In the genomic region with DNA sequence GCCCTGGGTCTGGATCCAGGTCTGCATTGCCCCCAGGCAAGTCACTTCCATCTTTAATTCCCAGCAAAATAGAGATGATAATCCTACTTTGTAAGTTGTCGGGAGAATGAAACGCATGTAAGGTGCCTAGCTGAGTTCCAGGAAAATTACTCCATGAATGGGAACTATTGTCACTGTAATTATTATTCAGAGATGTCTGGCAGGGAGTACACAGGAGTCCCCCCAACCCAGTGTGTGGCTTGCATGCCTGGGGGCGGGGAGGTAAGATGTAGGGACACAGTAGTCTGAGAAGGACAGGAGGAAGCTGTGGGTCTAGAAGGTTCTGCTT, we compare ENCODE assay signal across 16 cellular contexts.
DNase-seq lines count a peak whose midpoint lies in the region; TF ChIP-seq lines count a peak whose summit lies in the region.
"Had no signal": no experiment of that assay in that cellular context is flagged by ENCODE, and none has a peak within 500 bp of the region (broad histone marks: within the 10 kb centered on the region; RNA-seq: fewer than 3 reads in every experiment).

No MANE protein-coding gene starts in this region.

- H3K9me3 ChIP-seq in ovary, result no peaks in the 10 kb centered on the region
- H3K9me3 ChIP-seq: MG63, Peyer's patch had no signal

- WGBS in ovary, 3 donors, result 46 to 57% (median 55%) methylated on average over 3 of the region's 3 CpGs

- no peaks in the 10 kb centered on the region for H3K36me3 ChIP-seq in ovary
- H3K36me3 ChIP-seq: MG63, Peyer's patch had no signal

- POLR2A ChIA-PET in HEK293T (lab: Yijun Ruan, JAX), result no interaction called here

- H3K27me3 ChIP-seq in ovary, result no peaks in the 10 kb centered on the region
- H3K27me3 ChIP-seq: Peyer's patch had no signal

- peak; percentile 57 for DNase-seq in COR-L47 (lab: John Stamatoyannopoulos, UW)
- DNase-seq in NCI-H2227 (lab: John Stamatoyannopoulos, UW; ENCODE audit: unreplicated experiment), result peak; percentile 35
- DNase-seq in caudate nucleus (lab: John Stamatoyannopoulos, UW), result no peak
- DNase-seq in ovary, result no peak
- DNase-seq in NCI-H748 (lab: John Stamatoyannopoulos, UW; ENCODE audit: unreplicated experiment), result no peak
- no peak for DNase-seq in dedifferentiated amniotic fluid mesenchymal stem cell (ENCODE audit: extremely low spot score)
- DNase-seq in HEK293T (ENCODE audit: extremely low spot score), result no peak
- DNase-seq: CD8-positive, alpha-beta T cell; GF-D8; GOT3; NCI-H1417 treated with DMSO at 0.1 percent for 48 hours; NCI-H2081 treated with DMSO at 0.1 percent for 48 hours; NCI-H748 treated with DMSO at 0.1 percent for 48 hours; Peyer's patch had no signal

- no peak overlapping the region for H3K4me3 ChIP-seq in ovary
- H3K4me3 ChIP-seq: MG63, Peyer's patch had no signal

- no peak for TF ChIP-seq POLR2A in ovary (IDR thresholded peaks at IDR 0.05)

- CTCF ChIA-PET in HEK293T (lab: Yijun Ruan, JAX), result no interaction called here

- peaks cover 5% of the 10 kb centered on the region for H3K4me1 ChIP-seq in ovary (ENCODE audit: insufficient read depth)

- TF ChIP-seq CTCF in ovary (IDR thresholded peaks at IDR 0.05), result no peak

- TF ChIP-seq EP300 in ovary (IDR thresholded peaks at IDR 0.05), result no peak

- intact Hi-C loops in ovary (cut with DNase I), result no loop called here

- H3K27ac ChIP-seq in caudate nucleus (ENCODE audit: low read depth, low read length) (peak overlapping the region; percentile 3), ovary (peak overlapping the region; percentile 35 to 53)
- H3K27ac ChIP-seq: KMS-11, Peyer's patch had no signal

TF ChIP-seq in HEK293T, 16 proteins besides CTCF, POLR2A, EP300 and RAD21:
- no peak for TF ChIP-seq SP1 (IDR thresholded peaks at IDR 0.05)
- TF ChIP-seq NFRKB (IDR thresholded peaks at IDR 0.05), result no peak
- TF ChIP-seq BHLHE40 (IDR thresholded peaks at IDR 0.05; ENCODE audit: borderline replicate concordance), result no peak
- TF ChIP-seq, protein P1, sequence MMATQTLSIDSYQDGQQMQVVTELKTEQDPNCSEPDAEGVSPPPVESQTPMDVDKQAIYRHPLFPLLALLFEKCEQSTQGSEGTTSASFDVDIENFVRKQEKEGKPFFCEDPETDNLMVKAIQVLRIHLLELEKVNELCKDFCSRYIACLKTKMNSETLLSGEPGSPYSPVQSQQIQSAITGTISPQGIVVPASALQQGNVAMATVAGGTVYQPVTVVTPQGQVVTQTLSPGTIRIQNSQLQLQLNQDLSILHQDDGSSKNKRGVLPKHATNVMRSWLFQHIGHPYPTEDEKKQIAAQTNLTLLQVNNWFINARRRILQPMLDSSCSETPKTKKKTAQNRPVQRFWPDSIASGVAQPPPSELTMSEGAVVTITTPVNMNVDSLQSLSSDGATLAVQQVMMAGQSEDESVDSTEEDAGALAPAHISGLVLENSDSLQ (IDR thresholded peaks at IDR 0.05), result no peak
- TF ChIP-seq HDGF (IDR thresholded peaks at IDR 0.05; ENCODE audit: borderline replicate concordance), result no peak
- TF ChIP-seq LEF1 (IDR thresholded peaks at IDR 0.05; ENCODE audit: borderline replicate concordance), result no peak
- no peak for TF ChIP-seq ZNF384 (IDR thresholded peaks at IDR 0.05)
- no peak for TF ChIP-seq FOXK2 (IDR thresholded peaks at IDR 0.05)
- TF ChIP-seq CTBP1 (IDR thresholded peaks at IDR 0.05; ENCODE audit: borderline replicate concordance), result no peak
- no peak for TF ChIP-seq L3MBTL2 (conservative IDR thresholded peaks at IDR 0.05)
- no peak for TF ChIP-seq ELF4 (IDR thresholded peaks at IDR 0.05)
- TF ChIP-seq FOXA1 (IDR thresholded peaks at IDR 0.05), result no peak
- no peak for TF ChIP-seq FOXM1 (IDR thresholded peaks at IDR 0.05; ENCODE audit: borderline replicate concordance)
- no peak for TF ChIP-seq TARDBP (IDR thresholded peaks at IDR 0.05)
- TF ChIP-seq ARNT (IDR thresholded peaks at IDR 0.05), result no peak
- no peak for TF ChIP-seq SUZ12 (IDR thresholded peaks at IDR 0.05)

Comparison
In these comparisons a context has a peak if more than half of its experiments do, and no peak if none do; other contexts are left out.
1. DNase-seq: peak in COR-L47 (single experiment) and NCI-H2227 (single experiment); none in caudate nucleus (0 of 61), ovary (0 of 5), NCI-H748 (single experiment), dedifferentiated amniotic fluid mesenchymal stem cell (single experiment) and HEK293T (single experiment).